ENCODE assay signal across 10 cellular contexts in the genomic region with DNA sequence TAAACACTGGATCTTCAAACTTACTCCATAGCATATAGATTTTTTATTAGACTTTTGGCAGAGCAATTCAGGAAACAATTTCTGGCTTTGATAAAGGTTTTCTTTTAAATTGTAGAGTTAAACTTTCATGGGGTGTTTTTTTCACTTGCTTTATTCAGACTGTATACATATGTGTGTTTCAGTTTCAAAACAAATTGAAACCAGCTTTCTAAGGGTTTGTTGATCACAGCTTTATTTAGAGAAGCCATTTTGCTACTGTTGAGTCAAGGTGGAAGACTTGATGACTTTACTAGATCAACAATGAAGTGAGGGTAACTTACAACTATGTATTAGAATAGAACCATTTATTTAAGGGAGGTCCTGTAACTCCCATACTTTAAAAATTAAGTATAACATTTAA. TPM values are rescaled to one million over a fixed set of nuclear protein-coding genes. Genes with fewer than 3 reads are reported as not detected.
DNase-seq lines count a peak whose midpoint lies in the region; ATAC-seq and TF ChIP-seq lines count a peak whose summit lies in the region.
"Had no signal": no experiment of that assay in that cellular context is flagged by ENCODE, and none has a peak within 500 bp of the region (broad histone marks: within the 10 kb centered on the region; RNA-seq: fewer than 3 reads in every experiment).

No MANE protein-coding gene starts in this region.

- CTCF ChIA-PET in CD4-positive, alpha-beta T cell (lab: Charles Lee) = no interaction called here
- CTCF ChIA-PET in SK-N-SH (lab: Yijun Ruan, JAX) = interaction anchor here (1.2 to 1.8 kb wide), 5 partner anchors 9 to 73 kb away, joined by 3 to 6 read pairs (median 5); no protein-coding TSS in a partner anchor

- no peak overlapping the region for H3K4me3 ChIP-seq in SK-N-SH (ENCODE audit: low read depth in 2 of 2, low read length in 1 of 2)

- no peak for TF ChIP-seq CTCF in CD4-positive, alpha-beta T cell (IDR thresholded peaks at IDR 0.05)
- no peak for TF ChIP-seq CTCF in SK-N-SH (IDR thresholded peaks at IDR 0.05)

- peaks cover 79% of the 10 kb centered on the region for H3K4me1 Mint-ChIP-seq in CD4-positive, alpha-beta T cell (ENCODE audit: low read depth)
- H3K4me1 Mint-ChIP-seq in activated naive CD8-positive, alpha-beta T cell treated with anti-CD3 and anti-CD28 coated beads for 36 hours = peaks cover 62% of the 10 kb centered on the region

- H2AFZ ChIP-seq in SK-N-SH (ENCODE audit: low read depth) = no peak overlapping the region

- H3K27me3 Mint-ChIP-seq in CD4-positive, alpha-beta T cell = no peaks in the 10 kb centered on the region
- H3K27me3 Mint-ChIP-seq in activated naive CD8-positive, alpha-beta T cell treated with anti-CD3 and anti-CD28 coated beads for 36 hours = no peaks in the 10 kb centered on the region

- no peaks in the 10 kb centered on the region for H3K9me3 ChIP-seq in CD4-positive, alpha-beta T cell (ENCODE audit: control insufficient read depth, low read length)
- H3K9me3 ChIP-seq in SK-N-SH = no peaks in the 10 kb centered on the region
- H3K9me3 ChIP-seq: ovary had no signal

- no peak for TF ChIP-seq EP300 in SK-N-SH (IDR thresholded peaks at IDR 0.05; ENCODE audit: borderline replicate concordance in 1 of 2, low read depth in 1 of 2, low read length in 1 of 2)

- no peaks in the 10 kb centered on the region for H3K27me3 ChIP-seq in CD4-positive, alpha-beta T cell (ENCODE audit: control insufficient read depth, insufficient read depth, low read length)
- no peaks in the 10 kb centered on the region for H3K27me3 ChIP-seq in SK-N-SH (ENCODE audit: insufficient read depth)
- H3K27me3 ChIP-seq: ovary had no signal

- intact Hi-C loops in CD4-positive, alpha-beta T cell (cut with DNase I, micrococcal nuclease) = no loop called here

- peaks cover 42% of the 10 kb centered on the region for H3K36me3 Mint-ChIP-seq in CD4-positive, alpha-beta T cell (ENCODE audit: low read depth)
- peaks cover 41% of the 10 kb centered on the region for H3K36me3 Mint-ChIP-seq in activated naive CD8-positive, alpha-beta T cell treated with anti-CD3 and anti-CD28 coated beads for 36 hours

- no peaks in the 10 kb centered on the region for H3K9me3 Mint-ChIP-seq in CD4-positive, alpha-beta T cell
- H3K9me3 Mint-ChIP-seq in activated naive CD8-positive, alpha-beta T cell treated with anti-CD3 and anti-CD28 coated beads for 36 hours = no peaks in the 10 kb centered on the region

- no peaks in the 10 kb centered on the region for H3K9me2 ChIP-seq in SK-N-SH

- H3K4me3 Mint-ChIP-seq in CD4-positive, alpha-beta T cell = peak overlapping the region; percentile 98
- H3K4me3 Mint-ChIP-seq in activated naive CD8-positive, alpha-beta T cell treated with anti-CD3 and anti-CD28 coated beads for 36 hours = peak overlapping the region; percentile 87

- no peak overlapping the region for H3K27ac ChIP-seq in CD4-positive, alpha-beta T cell (ENCODE audit: low read depth, low read length)
- no peak overlapping the region; a peak in 1 of 4 replicates for H3K27ac ChIP-seq in SK-N-SH (ENCODE audit: low read depth in 2 of 2, low read length in 1 of 2)
- H3K27ac ChIP-seq: ovary had no signal

- peaks cover 17% of the 10 kb centered on the region for H4K20me1 ChIP-seq in SK-N-SH (ENCODE audit: insufficient read depth)

- H3F3A ChIP-seq in SK-N-SH (replicated peaks; ENCODE audit: insufficient read depth) = peaks cover 22% of the 10 kb centered on the region

- POLR2A ChIA-PET in CD4-positive, alpha-beta T cell (lab: Charles Lee) = interaction anchor here (0.8 to 7.4 kb wide), 3 partner anchors 8 to 113 kb away, joined by 3 to 63 read pairs (median 3); a partner anchor contains a TSS
- POLR2A ChIA-PET in SK-N-SH (lab: Yijun Ruan, JAX) = interaction anchor here (2.6 kb wide), 1 partner anchor 105 kb away, joined by 17 read pairs; a partner anchor contains a TSS

- ATAC-seq in CD4-positive, alpha-beta T cell (ENCODE audit: poor library complexity) = no peak
- peak; percentile 65 for ATAC-seq in GM19351 (IDR thresholded peaks at IDR 0.05; ENCODE audit: unreplicated experiment)
- ATAC-seq in HG03103 (IDR thresholded peaks at IDR 0.05; ENCODE audit: low read depth, unreplicated experiment) = peak; percentile 45

- no peak for DNase-seq in CD4-positive, alpha-beta T cell
- no peak for DNase-seq in activated naive CD8-positive, alpha-beta T cell treated with anti-CD3 and anti-CD28 coated beads for 36 hours
- DNase-seq in NCI-H2029 (lab: John Stamatoyannopoulos, UW) = no peak
- no peak for DNase-seq in SK-N-SH
- DNase-seq in D341Med (ENCODE audit: low spot score) = no peak
- no peak for DNase-seq in SHP77 (lab: John Stamatoyannopoulos, UW)
- DNase-seq: dermis blood vessel endothelial cell, ovary had no signal

- TF ChIP-seq RAD21 in SK-N-SH (IDR thresholded peaks at IDR 0.05; ENCODE audit: low read length) = no peak

- H3K27ac Mint-ChIP-seq in CD4-positive, alpha-beta T cell = peak overlapping the region; percentile 88
- H3K27ac Mint-ChIP-seq in activated naive CD8-positive, alpha-beta T cell treated with anti-CD3 and anti-CD28 coated beads for 36 hours = peak overlapping the region; percentile 65

- H3K4me1 ChIP-seq in SK-N-SH (ENCODE audit: control insufficient read depth in 1 of 2, insufficient read depth in 2 of 2, low read depth in 1 of 2, low read length in 1 of 2) = peaks cover 8 to 37% of the 10 kb centered on the region in 2 experiments; a peak in 2 of 4 replicates

- H3K9ac ChIP-seq in SK-N-SH = no peak overlapping the region

- peaks cover 73% of the 10 kb centered on the region for H3K79me2 ChIP-seq in SK-N-SH (ENCODE audit: insufficient read depth)

- peaks cover 17 to 25% of the 10 kb centered on the region in 2 experiments for H3K36me3 ChIP-seq in SK-N-SH (replicated peaks in 1 of 2; ENCODE audit: control insufficient read depth in 1 of 2, insufficient read depth in 2 of 2, low read length in 1 of 2)
- H3K36me3 ChIP-seq: ovary had no signal

- no peak overlapping the region for H3K4me2 ChIP-seq in SK-N-SH

TF ChIP-seq in SK-N-SH, 30 proteins besides CTCF, POLR2A, EP300 and RAD21:
- TF ChIP-seq, protein P1, sequence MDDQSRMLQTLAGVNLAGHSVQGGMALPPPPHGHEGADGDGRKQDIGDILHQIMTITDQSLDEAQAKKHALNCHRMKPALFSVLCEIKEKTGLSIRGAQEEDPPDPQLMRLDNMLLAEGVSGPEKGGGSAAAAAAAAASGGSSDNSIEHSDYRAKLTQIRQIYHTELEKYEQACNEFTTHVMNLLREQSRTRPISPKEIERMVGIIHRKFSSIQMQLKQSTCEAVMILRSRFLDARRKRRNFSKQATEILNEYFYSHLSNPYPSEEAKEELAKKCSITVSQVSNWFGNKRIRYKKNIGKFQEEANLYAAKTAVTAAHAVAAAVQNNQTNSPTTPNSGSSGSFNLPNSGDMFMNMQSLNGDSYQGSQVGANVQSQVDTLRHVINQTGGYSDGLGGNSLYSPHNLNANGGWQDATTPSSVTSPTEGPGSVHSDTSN (IDR thresholded peaks at IDR 0.05) = no peak
- no peak for TF ChIP-seq TEAD4 (IDR thresholded peaks at IDR 0.05; ENCODE audit: borderline replicate concordance, insufficient read depth)
- no peak for TF ChIP-seq NRF1 (IDR thresholded peaks at IDR 0.05; ENCODE audit: low read depth, low read length)
- no peak for TF ChIP-seq GATA2 (CRISPR knock-in tag; IDR thresholded peaks at IDR 0.05)

RNA-seq across cellular contexts. Expression of a gene that starts 6.2 kb away (rescaled TPM):
- 10 to 100 TPM; 49.8 to 52.2 TPM for total RNA-seq in CD4-positive, alpha-beta T cell
- 10 to 100 TPM; 73.9 to 74.9 TPM for total RNA-seq in activated naive CD8-positive, alpha-beta T cell treated with anti-CD3 and anti-CD28 coated beads for 36 hours
- 59.9 and 85.2 TPM in 2 replicates for polyA plus RNA-seq in SK-N-SH (2012; rRNA removed)
- polyA plus RNA-seq in SK-N-SH (2012; cell fraction: cytosol; rRNA removed) = 90.1 and 110 TPM in 2 replicates
- polyA plus RNA-seq in SK-N-SH (2012; cell fraction: nucleus; rRNA removed) = 23.7 and 54.6 TPM in 2 replicates
